1 cellular context compared by ENCODE assay signal in genomic region chr3:50575372-50575771, GRCh38.
TF ChIP-seq lines count a peak whose summit lies in the region.

No MANE protein-coding gene starts in this region.

TF ChIP-seq in K562, 482 proteins besides CTCF, POLR2A, EP300 and RAD21:
- no peak for TF ChIP-seq ZFPM2 (CRISPR knock-in tag; IDR thresholded peaks at IDR 0.05)
- 0 out of 2 replicates have a peak, but pooled peaks have one; percentile 17 for TF ChIP-seq ATF3 (IDR thresholded peaks at IDR 0.05)
- TF ChIP-seq ATF3 (CRISPR knock-in tag; conservative IDR thresholded peaks at IDR 0.05): no peak
- peak; percentile 39 for TF ChIP-seq FOSL1 (tag; conservative IDR thresholded peaks at IDR 0.05)
